1 cellular context compared by ENCODE assay signal in the genomic region with DNA sequence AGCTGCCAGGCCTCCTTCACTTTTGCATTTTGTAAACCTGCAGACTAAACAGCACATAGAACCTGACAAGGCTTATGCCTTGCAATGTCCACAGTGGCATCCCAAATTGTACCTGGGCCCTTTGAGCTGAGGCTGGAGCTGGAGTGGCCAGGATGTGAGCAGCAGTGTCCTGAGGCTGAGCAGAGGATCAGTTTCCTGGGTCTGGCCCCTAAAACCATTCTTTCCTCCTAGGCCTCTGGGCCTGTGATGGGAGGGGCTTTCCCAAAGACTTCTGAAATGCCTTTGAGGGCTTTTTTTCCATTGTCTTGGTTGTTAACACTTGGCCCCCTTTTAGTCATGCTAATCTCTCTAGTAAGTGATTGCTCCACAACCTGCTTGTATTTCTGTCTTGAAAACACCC.
TF ChIP-seq lines count a peak whose summit lies in the region.

No MANE protein-coding gene starts in this region.

TF ChIP-seq in A549, 52 proteins besides CTCF, POLR2A, EP300 and RAD21:
- no peak for TF ChIP-seq NFE2L2 (conservative IDR thresholded peaks at IDR 0.05; ENCODE audit: low read length)
- TF ChIP-seq ZFP36 (IDR thresholded peaks at IDR 0.05; ENCODE audit: borderline replicate concordance, partially characterized antibody), result peak; percentile 69
- TF ChIP-seq PHF8 (IDR thresholded peaks at IDR 0.05; ENCODE audit: borderline replicate concordance, low read depth), result no peak
- no peak for TF ChIP-seq POLR2AphosphoS2 (conservative IDR thresholded peaks at IDR 0.05; ENCODE audit: low read length)
- no peak for TF ChIP-seq SREBF2 (IDR thresholded peaks at IDR 0.05)
- TF ChIP-seq, protein P1, sequence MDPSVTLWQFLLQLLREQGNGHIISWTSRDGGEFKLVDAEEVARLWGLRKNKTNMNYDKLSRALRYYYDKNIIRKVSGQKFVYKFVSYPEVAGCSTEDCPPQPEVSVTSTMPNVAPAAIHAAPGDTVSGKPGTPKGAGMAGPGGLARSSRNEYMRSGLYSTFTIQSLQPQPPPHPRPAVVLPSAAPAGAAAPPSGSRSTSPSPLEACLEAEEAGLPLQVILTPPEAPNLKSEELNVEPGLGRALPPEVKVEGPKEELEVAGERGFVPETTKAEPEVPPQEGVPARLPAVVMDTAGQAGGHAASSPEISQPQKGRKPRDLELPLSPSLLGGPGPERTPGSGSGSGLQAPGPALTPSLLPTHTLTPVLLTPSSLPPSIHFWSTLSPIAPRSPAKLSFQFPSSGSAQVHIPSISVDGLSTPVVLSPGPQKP (IDR thresholded peaks at IDR 0.05; ENCODE audit: low read depth, low read length), result no peak
- no peak for TF ChIP-seq CHD2 (IDR thresholded peaks at IDR 0.05; ENCODE audit: low read length, partially characterized antibody)
- TF ChIP-seq MAX (IDR thresholded peaks at IDR 0.05), result no peak
